1 cellular context compared by ENCODE assay signal in genomic region chr15:60575995-60576394, GRCh38.
TF ChIP-seq lines count a peak whose summit lies in the region.

No MANE protein-coding gene starts in this region.

TF ChIP-seq in HepG2, 621 proteins besides CTCF, POLR2A, EP300 and RAD21 (continued from another document and continues in another):
- TF ChIP-seq DMTF1 (CRISPR knock-in tag; IDR thresholded peaks at IDR 0.05) (no peak), ZNF564 (CRISPR knock-in tag; IDR thresholded peaks at IDR 0.05) (no peak), ASH2L (IDR thresholded peaks at IDR 0.05; ENCODE audit: insufficient read length, low read depth, low read length) (peak; percentile 47), TRIM24 (CRISPR knock-in tag; IDR thresholded peaks at IDR 0.05) (no peak), NCOA5 (CRISPR knock-in tag; IDR thresholded peaks at IDR 0.05) (no peak), POGZ (CRISPR knock-in tag; IDR thresholded peaks at IDR 0.05) (no peak), ZNF510 (CRISPR knock-in tag; IDR thresholded peaks at IDR 0.05; ENCODE audit: low read depth) (no peak), ETV5 (CRISPR knock-in tag; IDR thresholded peaks at IDR 0.05; ENCODE audit: borderline replicate concordance) (no peak), ATRX (CRISPR knock-in tag; IDR thresholded peaks at IDR 0.05; ENCODE audit: borderline replicate concordance) (no peak), SMARCC2 (IDR thresholded peaks at IDR 0.05) (no peak), ZNF18 (CRISPR knock-in tag; IDR thresholded peaks at IDR 0.05; ENCODE audit: insufficient replicate concordance) (no peak), NFYC (CRISPR knock-in tag; IDR thresholded peaks at IDR 0.05) (no peak), ZNF484 (CRISPR knock-in tag; IDR thresholded peaks at IDR 0.05; ENCODE audit: borderline replicate concordance, low read depth) (no peak), GLMP (CRISPR knock-in tag; IDR thresholded peaks at IDR 0.05; ENCODE audit: borderline replicate concordance) (no peak), HINFP (CRISPR knock-in tag; IDR thresholded peaks at IDR 0.05; ENCODE audit: low read depth) (no peak), GPN1 (CRISPR knock-in tag; IDR thresholded peaks at IDR 0.05; ENCODE audit: borderline replicate concordance) (no peak), ZNF138 (CRISPR knock-in tag; IDR thresholded peaks at IDR 0.05; ENCODE audit: low read depth) (no peak), BCL3 (CRISPR knock-in tag; IDR thresholded peaks at IDR 0.05) (no peak), ZNF740 (CRISPR knock-in tag; IDR thresholded peaks at IDR 0.05) (no peak), ZSCAN25 (CRISPR knock-in tag; IDR thresholded peaks at IDR 0.05) (0 out of 2 replicates have a peak, but pooled peaks have one; percentile 28), ZNF318 (CRISPR knock-in tag; IDR thresholded peaks at IDR 0.05) (no peak), ZNF460 (CRISPR knock-in tag; IDR thresholded peaks at IDR 0.05; ENCODE audit: borderline replicate concordance) (no peak), ZNF205 (CRISPR knock-in tag; IDR thresholded peaks at IDR 0.05) (no peak), ZNF160 (CRISPR knock-in tag; IDR thresholded peaks at IDR 0.05) (no peak), ELF4 (CRISPR knock-in tag; IDR thresholded peaks at IDR 0.05; ENCODE audit: borderline replicate concordance) (no peak), RFXANK (CRISPR knock-in tag; IDR thresholded peaks at IDR 0.05) (no peak), NPAS2 (CRISPR knock-in tag; IDR thresholded peaks at IDR 0.05; ENCODE audit: borderline replicate concordance) (no peak), REPIN1 (CRISPR knock-in tag; IDR thresholded peaks at IDR 0.05; ENCODE audit: borderline replicate concordance, low read depth) (no peak), HES4 (CRISPR knock-in tag; IDR thresholded peaks at IDR 0.05; ENCODE audit: borderline replicate concordance) (no peak), ZNF24 (IDR thresholded peaks at IDR 0.05) (no peak), NFRKB (IDR thresholded peaks at IDR 0.05) (no peak), ZNF646 (CRISPR knock-in tag; IDR thresholded peaks at IDR 0.05) (no peak), ZNF598 (CRISPR knock-in tag; IDR thresholded peaks at IDR 0.05; ENCODE audit: borderline replicate concordance) (no peak), ELK4 (CRISPR knock-in tag; IDR thresholded peaks at IDR 0.05; ENCODE audit: borderline replicate concordance) (no peak), XBP1 (CRISPR knock-in tag; IDR thresholded peaks at IDR 0.05) (no peak)
